8 cellular contexts compared by ENCODE assay signal in genomic region chr7:112205348-112206237, GRCh38. TPM values are rescaled to one million over a fixed set of nuclear protein-coding genes. Genes with fewer than 3 reads are reported as not detected.
DNase-seq lines count a peak whose midpoint lies in the region; ATAC-seq, FAIRE-seq and TF ChIP-seq lines count a peak whose summit lies in the region.

No MANE protein-coding gene starts in this region.

- ATAC-seq in GM19452 (IDR thresholded peaks at IDR 0.05; ENCODE audit: unreplicated experiment): peak; percentile 9
- peak; percentile 2 for ATAC-seq in HG03521 (IDR thresholded peaks at IDR 0.05; ENCODE audit: unreplicated experiment)
- no peak for ATAC-seq in GM18519 (IDR thresholded peaks at IDR 0.05; ENCODE audit: low FRiP score, unreplicated experiment)

- FAIRE-seq in astrocyte (lab: Jason Lieb, UNC): no peak

- peak overlapping the region; percentile 100 for H3K4me3 Mint-ChIP-seq in astrocyte (ENCODE audit: unreplicated experiment)

- H3K9ac ChIP-seq in SK-N-MC (ENCODE audit: insufficient read length): peak overlapping the region; percentile 57
- H3K9ac ChIP-seq in astrocyte (ENCODE audit: low read length): peak overlapping the region; percentile 89

- H3K36me3 ChIP-seq in SK-N-MC (ENCODE audit: insufficient read depth, low read length): no peaks in the 10 kb centered on the region
- no peaks in the 10 kb centered on the region for H3K36me3 ChIP-seq in astrocyte (ENCODE audit: insufficient read depth, low read length)
- no peaks in the 10 kb centered on the region for H3K36me3 ChIP-seq in prostate gland

- H3K27ac ChIP-seq in SK-N-MC (no peak overlapping the region), astrocyte (ENCODE audit: low read depth, low read length) (peak overlapping the region; percentile 64), prostate gland (peak overlapping the region; percentile 82 to 83)

- peak overlapping the region; percentile 95 for H3K4me2 ChIP-seq in astrocyte (ENCODE audit: low read length)

- H3K9me3 ChIP-seq in SK-N-MC (ENCODE audit: low read depth, low read length): no peaks in the 10 kb centered on the region
- no peaks in the 10 kb centered on the region for H3K9me3 ChIP-seq in astrocyte (ENCODE audit: insufficient read depth, low read depth, low read length)
- no peaks in the 10 kb centered on the region for H3K9me3 ChIP-seq in prostate gland

- no peaks in the 10 kb centered on the region for H3K36me3 Mint-ChIP-seq in astrocyte (ENCODE audit: low read depth, unreplicated experiment)

- DNase-seq in COLO829 (ENCODE audit: low spot score): peak; percentile 37
- no peak for DNase-seq in SK-N-MC (ENCODE audit: low read depth, low spot score)
- peak; percentile 71 for DNase-seq in astrocyte (ENCODE audit: low read depth)
- DNase-seq in hepatic stellate cell (ENCODE audit: low spot score): peak; percentile 47
- peak; percentile 46 for DNase-seq in prostate gland (ENCODE audit: low spot score)

- H3K27me3 Mint-ChIP-seq in astrocyte (ENCODE audit: low read depth, unreplicated experiment): no peaks in the 10 kb centered on the region

- peak overlapping the region; percentile 100 for H3K4me3 ChIP-seq in SK-N-MC
- H3K4me3 ChIP-seq in astrocyte (ENCODE audit: insufficient read depth, low read depth, low read length): peak overlapping the region; percentile 94
- peak overlapping the region; percentile 81 to 90 for H3K4me3 ChIP-seq in prostate gland

- no peaks in the 10 kb centered on the region for H3K27me3 ChIP-seq in astrocyte (ENCODE audit: insufficient read depth, low read length)
- no peaks in the 10 kb centered on the region for H3K27me3 ChIP-seq in prostate gland (replicated peaks; ENCODE audit: insufficient read depth)

- H3K9me3 Mint-ChIP-seq in astrocyte (ENCODE audit: unreplicated experiment): no peaks in the 10 kb centered on the region

- peaks cover 23% of the 10 kb centered on the region for H3K4me1 Mint-ChIP-seq in astrocyte (ENCODE audit: low read depth, unreplicated experiment)

- H2AFZ ChIP-seq in astrocyte (ENCODE audit: low read depth, low read length): peak overlapping the region; percentile 96

- intact Hi-C loops in prostate gland (cut with DNase I): loop anchor here (5.0 to 10.0 kb wide), 6 partner anchors 59 to 451 kb away; partner anchors contain the start of gene IFRD1

- peak overlapping the region; percentile 90 for H3K27ac Mint-ChIP-seq in astrocyte (ENCODE audit: unreplicated experiment)

- WGBS in prostate gland: under 1% methylated on average over 62 of the region's 68 CpGs

- TF ChIP-seq POLR2A in prostate gland (IDR thresholded peaks at IDR 0.05): no peak

- peaks cover 70% of the 10 kb centered on the region for H3K79me2 ChIP-seq in astrocyte (ENCODE audit: insufficient read depth, low read length)

- H3K4me1 ChIP-seq in astrocyte (ENCODE audit: insufficient read depth, low read length) (peaks cover 4% of the 10 kb centered on the region), prostate gland (replicated peaks) (no peaks in the 10 kb centered on the region)

- no peak for TF ChIP-seq CTCF in astrocyte (IDR thresholded peaks at IDR 0.05; ENCODE audit: insufficient read depth, low read depth, low read length)
- no peak for TF ChIP-seq CTCF in prostate gland (IDR thresholded peaks at IDR 0.05)

- H4K20me1 ChIP-seq in astrocyte (ENCODE audit: insufficient read depth, low read length): peaks cover 7% of the 10 kb centered on the region

RNA-seq across cellular contexts. Expression of gene DOCK4, which starts 0.6 kb away (rescaled TPM):
- total RNA-seq in astrocyte: 31.4 and 32.2 TPM in 2 replicates
- total RNA-seq in prostate gland: 10 to 100 TPM; 21.8 to 37.4 TPM

RNA-seq across cellular contexts. Expression of gene ZNF277, which starts 0.9 kb away (rescaled TPM):
- total RNA-seq in astrocyte (22.9 and 23.0 TPM in 2 replicates), prostate gland (10 to 100 TPM; 23.0 to 33.1 TPM)
